In the genomic region with DNA sequence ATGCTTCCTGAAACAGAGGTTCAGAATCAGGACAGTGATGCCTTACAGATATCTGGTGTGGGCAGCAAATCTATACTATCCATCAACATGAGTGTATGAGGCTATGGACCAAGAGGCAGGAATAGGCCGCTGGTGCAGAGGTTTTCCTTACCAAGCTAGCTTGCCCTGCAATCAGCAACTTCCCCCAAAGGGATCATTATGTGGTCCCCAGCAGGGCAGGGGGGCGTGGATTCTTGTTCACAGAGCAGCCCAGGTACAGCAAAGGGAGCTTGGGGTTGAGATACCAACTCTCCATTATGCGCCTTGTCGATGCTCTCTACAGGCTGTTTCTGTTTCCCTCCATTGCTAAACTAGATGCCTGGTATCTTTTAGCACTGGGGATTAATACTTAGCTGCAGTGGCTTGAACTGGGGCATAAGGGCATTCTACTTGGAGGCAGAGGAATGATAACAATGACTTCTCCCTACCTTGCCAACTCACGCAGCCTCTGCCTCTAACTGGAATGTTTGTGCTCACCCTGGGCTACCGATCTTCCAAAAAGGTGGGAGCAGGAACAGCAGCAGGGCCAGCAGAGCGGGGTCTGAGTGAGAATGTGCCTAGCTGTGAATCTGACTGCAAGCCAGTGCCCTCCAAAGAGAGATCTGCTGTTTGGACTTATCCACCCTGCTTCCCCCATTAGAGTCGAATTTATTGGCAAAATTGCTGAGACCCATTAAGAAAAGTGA, we compare ENCODE assay signal across 9 cellular contexts. TPM values are rescaled to one million over a fixed set of nuclear protein-coding genes. Genes with fewer than 3 reads are reported as not detected.
DNase-seq lines count a peak whose midpoint lies in the region; ATAC-seq, FAIRE-seq and TF ChIP-seq lines count a peak whose summit lies in the region.
"Had no signal": no experiment of that assay in that cellular context is flagged by ENCODE, and none has a peak within 500 bp of the region (broad histone marks: within the 10 kb centered on the region; RNA-seq: fewer than 3 reads in every experiment).

No MANE protein-coding gene starts in this region.

- DNase-seq in cardiac muscle cell (ENCODE audit: low read depth in 1 of 2, low spot score in 1 of 2), result no peak
- no peak for DNase-seq in heart right ventricle
- no peak for DNase-seq in upper lobe of right lung
- no peak for DNase-seq in GM12891 (ENCODE audit: insufficient read length, low spot score)
- DNase-seq in Kasumi-1 (lab: John Stamatoyannopoulos, UW), result no peak

- H3K9me3 ChIP-seq in cardiac muscle cell (ENCODE audit: low read depth) (no peaks in the 10 kb centered on the region), heart right ventricle (no peaks in the 10 kb centered on the region), muscle layer of colon (ENCODE audit: low read length) (no peaks in the 10 kb centered on the region), upper lobe of right lung (no peaks in the 10 kb centered on the region)

- peak overlapping the region; percentile 74 to 82 (median 77) for H3K4me3 Mint-ChIP-seq in brain

- H3K27me3 Mint-ChIP-seq in brain, result peaks cover 38% of the 10 kb centered on the region

- peaks cover 0 to 3% (median 0%) of the 10 kb centered on the region in 5 experiments for H3K9me3 Mint-ChIP-seq in brain
- H3K9me3 Mint-ChIP-seq: dendritic cell treated with granulocyte-macrophage colony-stimulating factor and Interleukin-4, amounts not matched to agents 40 ng/mL and 50 ng/mL, for 4 days had no signal

- H3K9ac ChIP-seq in muscle layer of colon (ENCODE audit: low read length), result no peak overlapping the region

- H3K4me1 Mint-ChIP-seq in brain, result peaks cover 15% of the 10 kb centered on the region

- H3K4me1 ChIP-seq in cardiac muscle cell (ENCODE audit: low read depth) (no peaks in the 10 kb centered on the region), heart right ventricle (peaks cover 0 to 12% (median 9%) of the 10 kb centered on the region in 9 donors), muscle layer of colon (ENCODE audit: insufficient read depth, low read length) (no peaks in the 10 kb centered on the region), upper lobe of right lung (peaks cover 8% of the 10 kb centered on the region)

- H3K27ac Mint-ChIP-seq in brain, result peak overlapping the region in 2 of 5 experiments; percentile 9 to 29
- H3K27ac Mint-ChIP-seq: dendritic cell treated with granulocyte-macrophage colony-stimulating factor and Interleukin-4, amounts not matched to agents 40 ng/mL and 50 ng/mL, for 4 days had no signal

- WGBS in heart right ventricle, 2 donors, result 57 to 62% methylated on average over 8 of the region's 8 CpGs

- no peaks in the 10 kb centered on the region for H3K36me3 ChIP-seq in cardiac muscle cell
- no peaks in the 10 kb centered on the region for H3K36me3 ChIP-seq in heart right ventricle
- H3K36me3 ChIP-seq in muscle layer of colon (ENCODE audit: insufficient read depth, low read length), result no peaks in the 10 kb centered on the region
- H3K36me3 ChIP-seq in upper lobe of right lung, result no peaks in the 10 kb centered on the region

- no peak for FAIRE-seq in GM12891 (lab: Jason Lieb, UNC)

- no peak for TF ChIP-seq POLR2A in GM12891 (IDR thresholded peaks at IDR 0.05; ENCODE audit: low read depth, low read length)

- H3K36me3 Mint-ChIP-seq in brain, result no peaks in the 10 kb centered on the region

- TF ChIP-seq CTCF in cardiac muscle cell (IDR thresholded peaks at IDR 0.05; ENCODE audit: low read depth, low read length) (no peak), heart right ventricle (IDR thresholded peaks at IDR 0.05) (no peak), brain (conservative IDR thresholded peaks at IDR 0.05) (no peak), upper lobe of right lung (IDR thresholded peaks at IDR 0.05) (no peak)

- ATAC-seq in heart right ventricle (no peak), upper lobe of right lung (no peak), HG03439 (IDR thresholded peaks at IDR 0.05; ENCODE audit: unreplicated experiment) (no peak)

- no peak overlapping the region for H3K27ac ChIP-seq in cardiac muscle cell
- no peak overlapping the region for H3K27ac ChIP-seq in heart right ventricle
- no peak overlapping the region for H3K27ac ChIP-seq in muscle layer of colon (ENCODE audit: low read depth, low read length)
- no peak overlapping the region for H3K27ac ChIP-seq in upper lobe of right lung

- H3K27me3 ChIP-seq in cardiac muscle cell (peaks cover 71% of the 10 kb centered on the region), heart right ventricle (peaks cover 0 to 84% (median 62%) of the 10 kb centered on the region in 7 donors), muscle layer of colon (ENCODE audit: control insufficient read depth in 1 of 2, insufficient read depth in 2 of 2, low read length in 2 of 2) (peaks cover 15 to 34% of the 10 kb centered on the region in 2 donors), upper lobe of right lung (peaks cover 42% of the 10 kb centered on the region)

- H3K4me3 ChIP-seq in cardiac muscle cell, result peak overlapping the region; percentile 4
- H3K4me3 ChIP-seq in heart right ventricle, result peak overlapping the region in 5 of 10 donors; percentile 14 to 37 (median 30)
- peak overlapping the region; percentile 5 to 21 for H3K4me3 ChIP-seq in muscle layer of colon (ENCODE audit: low read depth in 1 of 2, low read length in 2 of 2)
- peak overlapping the region; percentile 29 for H3K4me3 ChIP-seq in upper lobe of right lung

- intact Hi-C loops in heart right ventricle (cut with DNase I) (no loop called here), upper lobe of right lung (cut with DNase I) (no loop called here)

TF ChIP-seq in GM12891, 5 proteins besides CTCF, POLR2A, EP300 and RAD21:
- TF ChIP-seq SPI1 (IDR thresholded peaks at IDR 0.05; ENCODE audit: low read depth, low read length) (no peak), POLR2AphosphoS5 (IDR thresholded peaks at IDR 0.05; ENCODE audit: low read depth, low read length) (no peak), PAX5 (IDR thresholded peaks at IDR 0.05; ENCODE audit: insufficient read depth, low read length, severe bottlenecking) (no peak), TAF1 (IDR thresholded peaks at IDR 0.05; ENCODE audit: low read depth, low read length) (no peak), POU2F2 (IDR thresholded peaks at IDR 0.05; ENCODE audit: low read depth, low read length) (no peak)

RNA-seq across cellular contexts. Expression of a gene that starts 10.3 kb away (rescaled TPM):
- total RNA-seq in cardiac muscle cell (not detected in 2 replicates), heart right ventricle (not detected), upper lobe of right lung (3.5 TPM)
- polyA plus RNA-seq in cardiac muscle cell (not detected in 2 replicates), heart right ventricle (not detected), brain (ENCODE audit: insufficient read depth, low read depth, low replicate concordance) (not detected)
- not detected for polyA plus RNA-seq in GM12891 (2012; ENCODE audit: low read depth, missing spikeins)

RNA-seq across cellular contexts. Expression of a gene that starts 12.8 kb away (rescaled TPM):
- total RNA-seq in cardiac muscle cell, result not detected in 2 replicates
- not detected in 2 replicates for polyA plus RNA-seq in cardiac muscle cell
- total RNA-seq in heart right ventricle, result under 1 TPM in 1 of 10 donors, not detected in 9; 0.08 TPM
- not detected for polyA plus RNA-seq in heart right ventricle
- polyA plus RNA-seq in brain (ENCODE audit: insufficient read depth, low read depth, low replicate concordance), result not detected
- total RNA-seq in upper lobe of right lung, result not detected
- not detected for polyA plus RNA-seq in GM12891 (2012; ENCODE audit: low read depth, missing spikeins)

RNA-seq across cellular contexts. Expression of a gene that starts 38.5 kb away (rescaled TPM):
- total RNA-seq in cardiac muscle cell (not detected in 2 replicates), heart right ventricle (not detected), upper lobe of right lung (not detected)
- polyA plus RNA-seq in cardiac muscle cell (not detected in 2 replicates), heart right ventricle (not detected), brain (ENCODE audit: insufficient read depth, low read depth, low replicate concordance) (not detected)
- polyA plus RNA-seq in GM12891 (2012; ENCODE audit: low read depth, missing spikeins), result not detected
